8 cellular contexts compared by ENCODE assay signal in genomic region chr2:71545572-71546274, GRCh38.
DNase-seq lines count a peak whose midpoint lies in the region; ATAC-seq and TF ChIP-seq lines count a peak whose summit lies in the region.

No MANE protein-coding gene starts in this region.

- peak; percentile 78 for TF ChIP-seq CTCF in epithelial cell of esophagus (IDR thresholded peaks at IDR 0.05; ENCODE audit: insufficient read depth, low read depth, low read length, missing control alignments)

- H3K9me3 Mint-ChIP-seq in activated CD8-positive, alpha-beta memory T cell treated with anti-CD3 and anti-CD28 coated beads, Interleukin-2, amount 10 ng/mL, durations not matched to agents 7 days and 5 days (ENCODE audit: low read depth) = no peaks in the 10 kb centered on the region

- H3K9me3 ChIP-seq in subcutaneous abdominal adipose tissue (ENCODE audit: control insufficient read depth in 5 of 5, low read length in 5 of 5) = peaks cover 0 to 5% (median 0%) of the 10 kb centered on the region in 5 donors

- peak; percentile 86 for DNase-seq in ELF-1 (ENCODE audit: low read depth, low spot score)
- DNase-seq in NCI-H69 (lab: John Stamatoyannopoulos, UW) = peak; percentile 55
- peak; percentile 66 for DNase-seq in activated CD8-positive, alpha-beta memory T cell treated with anti-CD3 and anti-CD28 coated beads, Interleukin-2, amount 10 ng/mL, durations not matched to agents 7 days and 5 days
- peak; percentile 66 for DNase-seq in epithelial cell of esophagus (ENCODE audit: low read depth)
- DNase-seq in mucosa of gallbladder (ENCODE audit: low spot score) = peak; percentile 35

- H3K27ac Mint-ChIP-seq in activated CD8-positive, alpha-beta memory T cell treated with anti-CD3 and anti-CD28 coated beads, Interleukin-2, amount 10 ng/mL, durations not matched to agents 7 days and 5 days = peak overlapping the region; percentile 8

- peaks cover 13% of the 10 kb centered on the region for H3K4me1 Mint-ChIP-seq in activated CD8-positive, alpha-beta memory T cell treated with anti-CD3 and anti-CD28 coated beads, Interleukin-2, amount 10 ng/mL, durations not matched to agents 7 days and 5 days

- H3K36me3 ChIP-seq in subcutaneous abdominal adipose tissue (ENCODE audit: control insufficient read depth in 5 of 5, insufficient read depth in 5 of 5, low read length in 5 of 5) = no peaks in the 10 kb centered on the region

- peak; percentile 69 for ATAC-seq in HG02885 (IDR thresholded peaks at IDR 0.05; ENCODE audit: poor library complexity, unreplicated experiment)
- peak; percentile 77 for ATAC-seq in activated CD8-positive, alpha-beta memory T cell treated with anti-CD3 and anti-CD28 coated beads, Interleukin-2, amount 10 ng/mL, durations not matched to agents 7 days and 5 days
- no peak for ATAC-seq in GM18520 (IDR thresholded peaks at IDR 0.05; ENCODE audit: unreplicated experiment)

- H3K27ac ChIP-seq in subcutaneous abdominal adipose tissue (ENCODE audit: low read depth, low read length) = no peak overlapping the region

- peaks cover 0 to 16% (median 7%) of the 10 kb centered on the region in 5 donors for H3K4me1 ChIP-seq in subcutaneous abdominal adipose tissue (ENCODE audit: control insufficient read depth in 5 of 5, insufficient read depth in 5 of 5, low read length in 5 of 5)

- peaks cover 13% of the 10 kb centered on the region for H3K27me3 Mint-ChIP-seq in activated CD8-positive, alpha-beta memory T cell treated with anti-CD3 and anti-CD28 coated beads, Interleukin-2, amount 10 ng/mL, durations not matched to agents 7 days and 5 days

- H3K4me3 Mint-ChIP-seq in activated CD8-positive, alpha-beta memory T cell treated with anti-CD3 and anti-CD28 coated beads, Interleukin-2, amount 10 ng/mL, durations not matched to agents 7 days and 5 days = peak overlapping the region; percentile 57

- H3K27me3 ChIP-seq in subcutaneous abdominal adipose tissue (ENCODE audit: control insufficient read depth in 5 of 5, insufficient read depth in 4 of 5, low read length in 5 of 5) = peaks cover 0 to 5% (median 0%) of the 10 kb centered on the region in 5 donors

- H3K4me3 ChIP-seq in epithelial cell of esophagus (ENCODE audit: low read length) (no peak overlapping the region), subcutaneous abdominal adipose tissue (ENCODE audit: low read depth in 1 of 5, low read length in 5 of 5) (peak overlapping the region in 4 of 5 donors; percentile 20 to 49 (median 48))

- H3K36me3 Mint-ChIP-seq in activated CD8-positive, alpha-beta memory T cell treated with anti-CD3 and anti-CD28 coated beads, Interleukin-2, amount 10 ng/mL, durations not matched to agents 7 days and 5 days = no peaks in the 10 kb centered on the region

- CTCF ChIA-PET in activated CD8-positive, alpha-beta memory T cell treated with anti-CD3 and anti-CD28 coated beads, Interleukin-2, amount 10 ng/mL, durations not matched to agents 7 days and 5 days (lab: Charles Lee) = interaction anchor here (0.6 to 3.8 kb wide), 12 partner anchors 9 to 1036 kb away, joined by 3 to 29 read pairs (median 3); no protein-coding TSS in a partner anchor

- H3K9ac ChIP-seq in subcutaneous abdominal adipose tissue (ENCODE audit: low read length in 5 of 5) = peak overlapping the region in 1 of 5 donors; percentile 26

Comparison
In these comparisons a context has a peak if more than half of its experiments do, and no peak if none do; other contexts are left out.
1. DNase-seq: peak in every context shown above with its lines; median percentile 86 in ELF-1; 66 in activated CD8-positive, alpha-beta memory T cell treated with anti-CD3 and anti-CD28 coated beads, Interleukin-2, amount 10 ng/mL, durations not matched to agents 7 days and 5 days; 66 in epithelial cell of esophagus; 55 in NCI-H69; 35 in mucosa of gallbladder.